Comparison of ENCODE assay signal across 17 cellular contexts in genomic region chr9:17958363-17958762, GRCh38.
A peak's percentile ranks its signal among the peaks of the same experiment; 100 is the strongest.
DNase-seq lines count a peak whose midpoint lies in the region; ATAC-seq and TF ChIP-seq lines count a peak whose summit lies in the region.
"Had no signal": no experiment of that assay in that cellular context is flagged by ENCODE, and none has a peak within 500 bp of the region (broad histone marks: within the 10 kb centered on the region; RNA-seq: fewer than 3 reads in every experiment).

No MANE protein-coding gene starts in this region.

- H3K9me3 ChIP-seq in liver (ENCODE audit: control insufficient read depth in 4 of 4, low read length in 3 of 4) = peaks cover 0 to 2% (median 0%) of the 10 kb centered on the region in 4 donors
- no peaks in the 10 kb centered on the region for H3K9me3 ChIP-seq in right lobe of liver
- H3K9me3 ChIP-seq in gastroesophageal sphincter = no peaks in the 10 kb centered on the region
- no peaks in the 10 kb centered on the region for H3K9me3 ChIP-seq in sigmoid colon
- H3K9me3 ChIP-seq: A549; BLaER1 treated with 17β-estradiol and CSF1 and Interleukin-3, amounts not matched to agents 10 nM and 100 nM; Caco-2 had no signal

- DNase-seq in right lobe of liver (no peak), sigmoid colon (no peak)
- DNase-seq: AML-193; Caco-2; Calu3; CD4-positive, alpha-beta T cell; CD8-positive, alpha-beta T cell; DMS79 treated with DMSO at 0.1 percent for 48 hours; GF-D8 had no signal

- H3K36me3 ChIP-seq in liver (ENCODE audit: control insufficient read depth in 4 of 4, insufficient read depth in 3 of 4, low read depth in 1 of 4, low read length in 3 of 4) (no peaks in the 10 kb centered on the region), right lobe of liver (no peaks in the 10 kb centered on the region), gastroesophageal sphincter (no peaks in the 10 kb centered on the region), sigmoid colon (no peaks in the 10 kb centered on the region)
- H3K36me3 ChIP-seq: BLaER1 treated with 17β-estradiol and CSF1 and Interleukin-3, amounts not matched to agents 10 nM and 100 nM had no signal

- no peak overlapping the region for H3K9ac ChIP-seq in liver (ENCODE audit: low read depth in 1 of 2, low read length in 2 of 2)
- H3K9ac ChIP-seq: BLaER1 treated with 17β-estradiol and CSF1 and Interleukin-3, amounts not matched to agents 10 nM and 100 nM had no signal

- intact Hi-C loops in right lobe of liver (cut with DNase I) = no loop called here
- intact Hi-C loops in sigmoid colon (cut with DNase I) = no loop called here

- H3K27me3 ChIP-seq in liver (ENCODE audit: control insufficient read depth in 4 of 4, insufficient read depth in 4 of 4, low read length in 3 of 4) = no peaks in the 10 kb centered on the region
- no peaks in the 10 kb centered on the region for H3K27me3 ChIP-seq in right lobe of liver
- no peaks in the 10 kb centered on the region for H3K27me3 ChIP-seq in gastroesophageal sphincter
- no peaks in the 10 kb centered on the region for H3K27me3 ChIP-seq in sigmoid colon
- H3K27me3 ChIP-seq: BLaER1 treated with 17β-estradiol and CSF1 and Interleukin-3, amounts not matched to agents 10 nM and 100 nM had no signal

- TF ChIP-seq CTCF in liver (IDR thresholded peaks at IDR 0.05; ENCODE audit: low read depth, low read length, missing input control) (no peak), right lobe of liver (IDR thresholded peaks at IDR 0.05) (no peak), gastroesophageal sphincter (IDR thresholded peaks at IDR 0.05) (no peak), sigmoid colon (IDR thresholded peaks at IDR 0.05) (no peak)

- H3K27ac ChIP-seq in liver (ENCODE audit: low read depth in 1 of 2, low read length in 2 of 2) = no peak overlapping the region
- H3K27ac ChIP-seq in right lobe of liver = no peak overlapping the region
- H3K27ac ChIP-seq in gastroesophageal sphincter = peak overlapping the region; percentile 52 to 80 (median 70)
- H3K27ac ChIP-seq in sigmoid colon = peak overlapping the region in 1 of 4 donors; percentile 56
- H3K27ac ChIP-seq: 22Rv1; A549; BLaER1 treated with 17β-estradiol and CSF1 and Interleukin-3, amounts not matched to agents 10 nM and 100 nM; C4-2B had no signal

- no peak for TF ChIP-seq RAD21 in liver (IDR thresholded peaks at IDR 0.05)

- H3K4me3 ChIP-seq in liver (ENCODE audit: low read depth in 1 of 3, low read length in 3 of 3) (no peak overlapping the region), right lobe of liver (no peak overlapping the region), gastroesophageal sphincter (no peak overlapping the region), sigmoid colon (no peak overlapping the region)
- H3K4me3 ChIP-seq: A549; BLaER1 treated with 17β-estradiol and CSF1 and Interleukin-3, amounts not matched to agents 10 nM and 100 nM; GM12878 had no signal

- WGBS in liver = 74% methylated on average over 2 of the region's 2 CpGs
- 52% methylated on average over 2 of the region's 2 CpGs for WGBS in right lobe of liver (ENCODE audit: insufficient coverage, low coverage, low lambda C conversion rate, missing lambda C conversion rate)
- 28 to 41% methylated on average over 2 of the region's 2 CpGs for WGBS in gastroesophageal sphincter (ENCODE audit: low coverage in 1 of 2), 2 donors
- WGBS in sigmoid colon, 2 donors = 79 to 91% methylated on average over 2 of the region's 2 CpGs

- H3K4me1 ChIP-seq in liver (ENCODE audit: control insufficient read depth in 4 of 4, insufficient read depth in 4 of 4, low read length in 3 of 4) (peaks cover 0 to 2% (median 0%) of the 10 kb centered on the region in 4 donors), right lobe of liver (no peaks in the 10 kb centered on the region), gastroesophageal sphincter (peaks cover 0 to 44% (median 10%) of the 10 kb centered on the region in 3 donors), sigmoid colon (no peaks in the 10 kb centered on the region)
- H3K4me1 ChIP-seq: A549; BLaER1 treated with 17β-estradiol and CSF1 and Interleukin-3, amounts not matched to agents 10 nM and 100 nM; Caco-2 had no signal

- TF ChIP-seq EP300 in gastroesophageal sphincter (IDR thresholded peaks at IDR 0.05) (no peak), sigmoid colon (IDR thresholded peaks at IDR 0.05) (no peak)

- ATAC-seq in right lobe of liver (no peak), gastroesophageal sphincter (peak; percentile 40), GM19452 (IDR thresholded peaks at IDR 0.05; ENCODE audit: unreplicated experiment) (no peak)
- ATAC-seq: A549; CD8-positive, alpha-beta T cell; GM12878 had no signal

- TF ChIP-seq POLR2A in right lobe of liver (IDR thresholded peaks at IDR 0.05) = no peak
- no peak for TF ChIP-seq POLR2A in gastroesophageal sphincter (IDR thresholded peaks at IDR 0.05)
- TF ChIP-seq POLR2A in sigmoid colon (IDR thresholded peaks at IDR 0.05) = no peak

TF ChIP-seq in liver, 16 proteins besides CTCF, POLR2A, EP300 and RAD21:
- TF ChIP-seq RXRA (IDR thresholded peaks at IDR 0.05) = peak; percentile 31 to 47
- no peak for TF ChIP-seq EGR1 (IDR thresholded peaks at IDR 0.05; ENCODE audit: low read depth in 2 of 2)
- peak; percentile 40 for TF ChIP-seq NR2F2 (IDR thresholded peaks at IDR 0.05)
- peak; percentile 51 for TF ChIP-seq SP1 (IDR thresholded peaks at IDR 0.05)

Comparison
In these comparisons a context has a peak if more than half of its experiments do, and no peak if none do; other contexts are left out.
1. H3K27ac ChIP-seq: peak in gastroesophageal sphincter (4 of 4); none in liver (0 of 2) and right lobe of liver (0 of 3).